ENCODE assay signal across 13 cellular contexts in genomic region chr13:103539265-103539664, GRCh38.
DNase-seq lines count a peak whose midpoint lies in the region; ATAC-seq and TF ChIP-seq lines count a peak whose summit lies in the region.
"Had no signal": no experiment of that assay in that cellular context is flagged by ENCODE, and none has a peak within 500 bp of the region (broad histone marks: within the 10 kb centered on the region; RNA-seq: fewer than 3 reads in every experiment).

No MANE protein-coding gene starts in this region.

- no peaks in the 10 kb centered on the region for H3K9me3 ChIP-seq in BE2C
- H3K9me3 ChIP-seq in mesenchymal stem cell (ENCODE audit: control insufficient read depth, low read length): peaks cover 19% of the 10 kb centered on the region
- H3K9me3 ChIP-seq: pancreas had no signal

- no peak overlapping the region for H3K27ac Mint-ChIP-seq in activated CD8-positive, alpha-beta T cell treated with anti-CD3 and anti-CD28 coated beads for 36 hours
- H3K27ac Mint-ChIP-seq: activated B cell treated with CpG ODN at 0.5 μM for 24 hours had no signal

- no peaks in the 10 kb centered on the region for H3K27me3 Mint-ChIP-seq in activated CD8-positive, alpha-beta T cell treated with anti-CD3 and anti-CD28 coated beads for 36 hours
- H3K27me3 Mint-ChIP-seq: activated B cell treated with CpG ODN at 0.5 μM for 24 hours had no signal

- no peak overlapping the region for H3K9ac ChIP-seq in mesenchymal stem cell (ENCODE audit: low read length)

- H2BK120ac ChIP-seq in mesenchymal stem cell (ENCODE audit: low read depth, low read length): no peak overlapping the region

- intact Hi-C loops in head of caudate nucleus (cut with DNase I): no loop called here
- intact Hi-C loops in activated CD8-positive, alpha-beta T cell treated with anti-CD3 and anti-CD28 coated beads for 36 hours (cut with micrococcal nuclease): no loop called here

- no peak overlapping the region for H2AFZ ChIP-seq in mesenchymal stem cell (ENCODE audit: low read depth, low read length)

- H2BK5ac ChIP-seq in mesenchymal stem cell (ENCODE audit: low read depth, low read length, poor library complexity, severe bottlenecking): no peak overlapping the region

- no peak overlapping the region for H3K27ac ChIP-seq in mesenchymal stem cell (ENCODE audit: low read length, poor library complexity, severe bottlenecking)
- H3K27ac ChIP-seq: pancreas had no signal

- H2AK5ac ChIP-seq in mesenchymal stem cell (ENCODE audit: low read length, severe bottlenecking): no peak overlapping the region

- CTCF ChIA-PET in activated CD8-positive, alpha-beta T cell treated with anti-CD3 and anti-CD28 coated beads for 36 hours (lab: Charles Lee): no interaction called here

- H3K4me1 ChIP-seq in BE2C (peaks cover 16% of the 10 kb centered on the region), mesenchymal stem cell (ENCODE audit: control insufficient read depth, insufficient read depth, low read depth, low read length) (no peaks in the 10 kb centered on the region)
- H3K4me1 ChIP-seq: pancreas had no signal

- H3K23ac ChIP-seq in mesenchymal stem cell (ENCODE audit: low read length in 2 of 2): no peak overlapping the region

- H3K36me3 Mint-ChIP-seq in activated CD8-positive, alpha-beta T cell treated with anti-CD3 and anti-CD28 coated beads for 36 hours (ENCODE audit: low read depth): no peaks in the 10 kb centered on the region

- H2BK12ac ChIP-seq in mesenchymal stem cell (ENCODE audit: low read length in 2 of 2): no peak overlapping the region

- no peaks in the 10 kb centered on the region for H3K4me1 Mint-ChIP-seq in activated CD8-positive, alpha-beta T cell treated with anti-CD3 and anti-CD28 coated beads for 36 hours (ENCODE audit: low read depth)
- H3K4me1 Mint-ChIP-seq: activated B cell treated with CpG ODN at 0.5 μM for 24 hours had no signal

- H3K79me1 ChIP-seq in mesenchymal stem cell (replicated peaks; ENCODE audit: low read length, poor library complexity, severe bottlenecking): no peaks in the 10 kb centered on the region

- ATAC-seq in HG03571 (IDR thresholded peaks at IDR 0.05; ENCODE audit: unreplicated experiment): no peak
- no peak for ATAC-seq in activated CD8-positive, alpha-beta T cell treated with anti-CD3 and anti-CD28 coated beads for 36 hours
- no peak for ATAC-seq in GM18873 (IDR thresholded peaks at IDR 0.05; ENCODE audit: low FRiP score, unreplicated experiment)

- H3K14ac ChIP-seq in mesenchymal stem cell (ENCODE audit: low read length in 2 of 2): no peak overlapping the region

- H4K8ac ChIP-seq in mesenchymal stem cell (ENCODE audit: low read length): no peak overlapping the region

- H3K9me3 Mint-ChIP-seq in activated CD8-positive, alpha-beta T cell treated with anti-CD3 and anti-CD28 coated beads for 36 hours: peaks cover 8% of the 10 kb centered on the region

- DNase-seq in BE2C (peak; percentile 75), NAMALWA (ENCODE audit: low spot score) (peak; percentile 79), NCI-H526 (lab: John Stamatoyannopoulos, UW) (peak; percentile 25 to 63), head of caudate nucleus (peak in 32 of 42 donors; percentile 4 to 56 (median 18)), mesenchymal stem cell (no peak)
- no peak for DNase-seq in activated CD8-positive, alpha-beta T cell treated with anti-CD3 and anti-CD28 coated beads for 36 hours
- DNase-seq: activated B cell treated with CpG ODN at 0.5 μM for 24 hours; activated gamma-delta T cell; GF-D8; pancreas; stimulated activated CD4-positive, alpha-beta T cell treated with anti-CD3 and anti-CD28 coated beads, Interleukin-2, amount 100 ng/mL, for 48 hours had no signal

- WGBS in mesenchymal stem cell: 6% methylated on average over 3 of the region's 3 CpGs

- no peak overlapping the region for H4K91ac ChIP-seq in mesenchymal stem cell (ENCODE audit: low read length)

- no peak overlapping the region for H2BK15ac ChIP-seq in mesenchymal stem cell (ENCODE audit: low read depth, poor library complexity, severe bottlenecking)

- H3K27me3 ChIP-seq in BE2C: no peaks in the 10 kb centered on the region
- H3K27me3 ChIP-seq in mesenchymal stem cell (ENCODE audit: control insufficient read depth in 1 of 2, insufficient read depth in 1 of 2, low read length in 2 of 2): no peaks in the 10 kb centered on the region
- H3K27me3 ChIP-seq: pancreas had no signal

- POLR2A ChIA-PET in activated CD8-positive, alpha-beta T cell treated with anti-CD3 and anti-CD28 coated beads for 36 hours (lab: Charles Lee): no interaction called here

- H3K4me2 ChIP-seq in mesenchymal stem cell (ENCODE audit: low read length, poor library complexity, severe bottlenecking): no peak overlapping the region

- H3K4me3 ChIP-seq in BE2C (ENCODE audit: low read depth, low read length) (peak overlapping the region; percentile 39), mesenchymal stem cell (ENCODE audit: insufficient read depth in 1 of 2, low read depth in 1 of 2, low read length in 2 of 2) (no peak overlapping the region)
- H3K4me3 ChIP-seq: pancreas had no signal

- no peaks in the 10 kb centered on the region for H3K36me3 ChIP-seq in BE2C
- no peaks in the 10 kb centered on the region for H3K36me3 ChIP-seq in mesenchymal stem cell (ENCODE audit: control insufficient read depth in 1 of 2, insufficient read depth in 2 of 2, low read depth in 1 of 2, low read length in 2 of 2)
- H3K36me3 ChIP-seq: pancreas had no signal

- no peak overlapping the region for H3K4me3 Mint-ChIP-seq in activated CD8-positive, alpha-beta T cell treated with anti-CD3 and anti-CD28 coated beads for 36 hours
- H3K4me3 Mint-ChIP-seq: activated B cell treated with CpG ODN at 0.5 μM for 24 hours had no signal

- H3K18ac ChIP-seq in mesenchymal stem cell (ENCODE audit: low read depth in 1 of 2, low read length in 2 of 2): no peak overlapping the region

- peak; percentile 34 for TF ChIP-seq CTCF in BE2C (IDR thresholded peaks at IDR 0.05; ENCODE audit: low read depth, low read length)
- no peak for TF ChIP-seq CTCF in activated CD8-positive, alpha-beta T cell treated with anti-CD3 and anti-CD28 coated beads for 36 hours (IDR thresholded peaks at IDR 0.05)

- H3K4ac ChIP-seq in mesenchymal stem cell (ENCODE audit: low read depth in 1 of 2, low read length in 2 of 2): no peak overlapping the region

Comparison
In these comparisons a context has a peak if more than half of its experiments do, and no peak if none do; other contexts are left out.
1. DNase-seq: peak in BE2C (single experiment), NAMALWA (single experiment), NCI-H526 (2 of 2) and head of caudate nucleus (32 of 42); none in activated CD8-positive, alpha-beta T cell treated with anti-CD3 and anti-CD28 coated beads for 36 hours (single experiment) and mesenchymal stem cell (single experiment).